Comparison of ENCODE assay signal across 17 cellular contexts in genomic region chr18:676747-677544, GRCh38. TPM values are rescaled to one million over a fixed set of nuclear protein-coding genes. Genes with fewer than 3 reads are reported as not detected.
DNase-seq lines count a peak whose midpoint lies in the region; ATAC-seq and TF ChIP-seq lines count a peak whose summit lies in the region.
"Had no signal": no experiment of that assay in that cellular context is flagged by ENCODE, and none has a peak within 500 bp of the region (broad histone marks: within the 10 kb centered on the region; RNA-seq: fewer than 3 reads in every experiment).

No MANE protein-coding gene starts in this region.

- H3K27ac ChIP-seq in testis (no peak overlapping the region), Peyer's patch (no peak overlapping the region)
- H3K27ac ChIP-seq: BLaER1, VCaP had no signal

- H3K4me3 ChIP-seq in testis (no peak overlapping the region), Peyer's patch (no peak overlapping the region)
- H3K4me3 ChIP-seq: BLaER1 had no signal

- no peaks in the 10 kb centered on the region for H3K36me3 ChIP-seq in testis (ENCODE audit: low read depth, missing control alignments)
- peaks cover 0 to 74% (median 5%) of the 10 kb centered on the region in 3 donors for H3K36me3 ChIP-seq in Peyer's patch

- no peaks in the 10 kb centered on the region for H3K27me3 ChIP-seq in testis
- H3K27me3 ChIP-seq in Peyer's patch, result no peaks in the 10 kb centered on the region
- H3K27me3 ChIP-seq: BLaER1 had no signal

- no peaks in the 10 kb centered on the region for H3K27me3 Mint-ChIP-seq in activated CD4-positive, alpha-beta memory T cell treated with anti-CD3 and anti-CD28 coated beads, Interleukin-2, amount 10 ng/mL, durations not matched to agents 7 days and 5 days
- H3K27me3 Mint-ChIP-seq in activated CD4-positive, alpha-beta memory T cell treated with anti-CD3 and anti-CD28 coated beads for 36 hours, result no peaks in the 10 kb centered on the region
- no peaks in the 10 kb centered on the region for H3K27me3 Mint-ChIP-seq in central memory CD8-positive, alpha-beta T cell
- H3K27me3 Mint-ChIP-seq: dendritic cell treated with granulocyte-macrophage colony-stimulating factor and Interleukin-4, amounts not matched to agents 40 ng/mL and 50 ng/mL, for 4 days; stimulated activated memory B cell treated with anti-CD40 and anti-IgM and Interleukin-4, amounts not matched to agents 10 μg/mL and 1 μg/mL and 100 μg/mL, for 72 hours had no signal

- DNase-seq in activated CD4-positive, alpha-beta memory T cell treated with anti-CD3 and anti-CD28 coated beads, Interleukin-2, amount 10 ng/mL, durations not matched to agents 7 days and 5 days, result no peak
- DNase-seq in activated CD4-positive, alpha-beta memory T cell treated with anti-CD3 and anti-CD28 coated beads for 36 hours, result no peak
- DNase-seq in central memory CD8-positive, alpha-beta T cell (ENCODE audit: low spot score in 2 of 2), result no peak
- DNase-seq in testis (no peak), Peyer's patch (no peak)
- DNase-seq: activated naive CD4-positive, alpha-beta T cell treated with Interleukin-2 at 50 U/mL for 16 hours; DMS 273 treated with DMSO at 0.1 percent for 48 hours; NCI-H1436; trophoblast cell had no signal

- ATAC-seq in GM18907 (IDR thresholded peaks at IDR 0.05; ENCODE audit: unreplicated experiment) (peak; percentile 56), HG03280 (IDR thresholded peaks at IDR 0.05; ENCODE audit: unreplicated experiment) (peak; percentile 70), HG02571 (IDR thresholded peaks at IDR 0.05; ENCODE audit: unreplicated experiment) (no peak)
- no peak for ATAC-seq in central memory CD8-positive, alpha-beta T cell (replicated peaks; ENCODE audit: extremely low read depth, poor library complexity, severe bottlenecking)
- ATAC-seq: left lobe of liver; stimulated activated memory B cell treated with anti-CD40 and anti-IgM and Interleukin-4, amounts not matched to agents 10 μg/mL and 1 μg/mL and 100 μg/mL, for 72 hours had no signal

- H3K27ac Mint-ChIP-seq in activated CD4-positive, alpha-beta memory T cell treated with anti-CD3 and anti-CD28 coated beads, Interleukin-2, amount 10 ng/mL, durations not matched to agents 7 days and 5 days, result peak overlapping the region; percentile 52
- no peak overlapping the region for H3K27ac Mint-ChIP-seq in activated CD4-positive, alpha-beta memory T cell treated with anti-CD3 and anti-CD28 coated beads for 36 hours
- peak overlapping the region; percentile 20 for H3K27ac Mint-ChIP-seq in central memory CD8-positive, alpha-beta T cell (ENCODE audit: low read depth)
- H3K27ac Mint-ChIP-seq: dendritic cell treated with granulocyte-macrophage colony-stimulating factor and Interleukin-4, amounts not matched to agents 40 ng/mL and 50 ng/mL, for 4 days; stimulated activated memory B cell treated with anti-CD40 and anti-IgM and Interleukin-4, amounts not matched to agents 10 μg/mL and 1 μg/mL and 100 μg/mL, for 72 hours had no signal

- H3K4me3 Mint-ChIP-seq in activated CD4-positive, alpha-beta memory T cell treated with anti-CD3 and anti-CD28 coated beads, Interleukin-2, amount 10 ng/mL, durations not matched to agents 7 days and 5 days, result no peak overlapping the region
- H3K4me3 Mint-ChIP-seq in activated CD4-positive, alpha-beta memory T cell treated with anti-CD3 and anti-CD28 coated beads for 36 hours, result no peak overlapping the region
- H3K4me3 Mint-ChIP-seq in central memory CD8-positive, alpha-beta T cell, result no peak overlapping the region
- H3K4me3 Mint-ChIP-seq: dendritic cell treated with granulocyte-macrophage colony-stimulating factor and Interleukin-4, amounts not matched to agents 40 ng/mL and 50 ng/mL, for 4 days; stimulated activated memory B cell treated with anti-CD40 and anti-IgM and Interleukin-4, amounts not matched to agents 10 μg/mL and 1 μg/mL and 100 μg/mL, for 72 hours had no signal

- H3K4me1 ChIP-seq in testis (peaks cover 3% of the 10 kb centered on the region), Peyer's patch (no peaks in the 10 kb centered on the region)

- POLR2A ChIA-PET in activated CD4-positive, alpha-beta memory T cell treated with anti-CD3 and anti-CD28 coated beads, Interleukin-2, amount 10 ng/mL, durations not matched to agents 7 days and 5 days (lab: Charles Lee), result interaction anchor here (1.0 to 11.9 kb wide), 4 partner anchors 9 to 33 kb away, joined by 3 to 144 read pairs (median 6); partner anchors contain the start of gene TYMS
- POLR2A ChIA-PET in activated CD4-positive, alpha-beta memory T cell treated with anti-CD3 and anti-CD28 coated beads for 36 hours (lab: Charles Lee), result interaction anchor here (1.4 kb wide), 1 partner anchor 19 kb away, joined by 3 read pairs; the partner anchor contains the start of gene TYMS

- no peak for TF ChIP-seq POLR2A in testis (IDR thresholded peaks at IDR 0.05)
- TF ChIP-seq POLR2A in Peyer's patch (IDR thresholded peaks at IDR 0.05), result no peak

- TF ChIP-seq CTCF in testis (IDR thresholded peaks at IDR 0.05) (no peak), Peyer's patch (IDR thresholded peaks at IDR 0.05) (no peak)

- H3K9me3 ChIP-seq in testis, result no peaks in the 10 kb centered on the region
- no peaks in the 10 kb centered on the region for H3K9me3 ChIP-seq in Peyer's patch
- H3K9me3 ChIP-seq: BLaER1 had no signal

- 61 to 76% methylated on average over 7 of the region's 7 CpGs for WGBS in testis, 2 donors

- CTCF ChIA-PET in activated CD4-positive, alpha-beta memory T cell treated with anti-CD3 and anti-CD28 coated beads, Interleukin-2, amount 10 ng/mL, durations not matched to agents 7 days and 5 days (lab: Charles Lee), result no interaction called here
- CTCF ChIA-PET in activated CD4-positive, alpha-beta memory T cell treated with anti-CD3 and anti-CD28 coated beads for 36 hours (lab: Charles Lee), result interaction anchor here (0.6 kb wide), 1 partner anchor 42 kb away, joined by 3 read pairs; no protein-coding TSS in a partner anchor

- H3K9me3 Mint-ChIP-seq in activated CD4-positive, alpha-beta memory T cell treated with anti-CD3 and anti-CD28 coated beads, Interleukin-2, amount 10 ng/mL, durations not matched to agents 7 days and 5 days, result no peaks in the 10 kb centered on the region
- no peaks in the 10 kb centered on the region for H3K9me3 Mint-ChIP-seq in activated CD4-positive, alpha-beta memory T cell treated with anti-CD3 and anti-CD28 coated beads for 36 hours
- no peaks in the 10 kb centered on the region for H3K9me3 Mint-ChIP-seq in central memory CD8-positive, alpha-beta T cell
- H3K9me3 Mint-ChIP-seq: dendritic cell treated with granulocyte-macrophage colony-stimulating factor and Interleukin-4, amounts not matched to agents 40 ng/mL and 50 ng/mL, for 4 days; stimulated activated memory B cell treated with anti-CD40 and anti-IgM and Interleukin-4, amounts not matched to agents 10 μg/mL and 1 μg/mL and 100 μg/mL, for 72 hours had no signal

- peaks cover 23% of the 10 kb centered on the region for H3K4me1 Mint-ChIP-seq in activated CD4-positive, alpha-beta memory T cell treated with anti-CD3 and anti-CD28 coated beads, Interleukin-2, amount 10 ng/mL, durations not matched to agents 7 days and 5 days
- H3K4me1 Mint-ChIP-seq in activated CD4-positive, alpha-beta memory T cell treated with anti-CD3 and anti-CD28 coated beads for 36 hours (ENCODE audit: low read depth), result peaks cover 6% of the 10 kb centered on the region
- H3K4me1 Mint-ChIP-seq in central memory CD8-positive, alpha-beta T cell, result peaks cover 6% of the 10 kb centered on the region
- H3K4me1 Mint-ChIP-seq: stimulated activated memory B cell treated with anti-CD40 and anti-IgM and Interleukin-4, amounts not matched to agents 10 μg/mL and 1 μg/mL and 100 μg/mL, for 72 hours had no signal

- peaks cover 69% of the 10 kb centered on the region for H3K36me3 Mint-ChIP-seq in activated CD4-positive, alpha-beta memory T cell treated with anti-CD3 and anti-CD28 coated beads, Interleukin-2, amount 10 ng/mL, durations not matched to agents 7 days and 5 days (ENCODE audit: low read depth)
- H3K36me3 Mint-ChIP-seq in activated CD4-positive, alpha-beta memory T cell treated with anti-CD3 and anti-CD28 coated beads for 36 hours, result peaks cover 56% of the 10 kb centered on the region
- H3K36me3 Mint-ChIP-seq in central memory CD8-positive, alpha-beta T cell (ENCODE audit: insufficient read depth), result peaks cover 17% of the 10 kb centered on the region

- intact Hi-C loops in activated CD4-positive, alpha-beta memory T cell treated with anti-CD3 and anti-CD28 coated beads for 36 hours (cut with micrococcal nuclease), result no loop called here
- intact Hi-C loops in testis (cut with DNase I; ENCODE audit: low total_unique reads), result no loop called here

RNA-seq across cellular contexts. Expression of gene TYMS, which starts 19.5 kb away (rescaled TPM):
- 100 to 1,000 TPM; 279 to 288 TPM for total RNA-seq in activated CD4-positive, alpha-beta memory T cell treated with anti-CD3 and anti-CD28 coated beads, Interleukin-2, amount 10 ng/mL, durations not matched to agents 7 days and 5 days
- 100 to 1,000 TPM; 281 to 287 TPM for total RNA-seq in activated CD4-positive, alpha-beta memory T cell treated with anti-CD3 and anti-CD28 coated beads for 36 hours
- total RNA-seq in testis, result 10 to 100 TPM; 22.7 to 24.4 TPM
- polyA plus RNA-seq in testis (ENCODE audit: insufficient read depth, low read depth, low replicate concordance), result 136 TPM
- 10 to 100 TPM in 3 of 4 donors, 1 to 10 TPM in 1; 6.7 to 71.8 (median 11.7) TPM for total RNA-seq in Peyer's patch

RNA-seq across cellular contexts. Expression of gene ENOSF1, which starts 35.5 kb away (rescaled TPM):
- total RNA-seq in activated CD4-positive, alpha-beta memory T cell treated with anti-CD3 and anti-CD28 coated beads, Interleukin-2, amount 10 ng/mL, durations not matched to agents 7 days and 5 days, result 10 to 100 TPM; 65.3 to 67.1 TPM
- total RNA-seq in activated CD4-positive, alpha-beta memory T cell treated with anti-CD3 and anti-CD28 coated beads for 36 hours, result 10 to 100 TPM; 59.1 to 61.2 TPM
- total RNA-seq in testis (100 to 1,000 TPM in 1 of 2 donors, 10 to 100 TPM in 1; 88.5 to 119 TPM), Peyer's patch (100 to 1,000 TPM in 3 of 4 donors, 10 to 100 TPM in 1; 77.6 to 191 (median 132) TPM)
- polyA plus RNA-seq in testis (ENCODE audit: insufficient read depth, low read depth, low replicate concordance), result 29.2 TPM

Comparison
In these comparisons a context has a peak if more than half of its experiments do, and no peak if none do; other contexts are left out.
1. ATAC-seq: peak in GM18907 (single experiment) and HG03280 (single experiment); none in central memory CD8-positive, alpha-beta T cell (single experiment) and HG02571 (single experiment).